In the genomic region with DNA sequence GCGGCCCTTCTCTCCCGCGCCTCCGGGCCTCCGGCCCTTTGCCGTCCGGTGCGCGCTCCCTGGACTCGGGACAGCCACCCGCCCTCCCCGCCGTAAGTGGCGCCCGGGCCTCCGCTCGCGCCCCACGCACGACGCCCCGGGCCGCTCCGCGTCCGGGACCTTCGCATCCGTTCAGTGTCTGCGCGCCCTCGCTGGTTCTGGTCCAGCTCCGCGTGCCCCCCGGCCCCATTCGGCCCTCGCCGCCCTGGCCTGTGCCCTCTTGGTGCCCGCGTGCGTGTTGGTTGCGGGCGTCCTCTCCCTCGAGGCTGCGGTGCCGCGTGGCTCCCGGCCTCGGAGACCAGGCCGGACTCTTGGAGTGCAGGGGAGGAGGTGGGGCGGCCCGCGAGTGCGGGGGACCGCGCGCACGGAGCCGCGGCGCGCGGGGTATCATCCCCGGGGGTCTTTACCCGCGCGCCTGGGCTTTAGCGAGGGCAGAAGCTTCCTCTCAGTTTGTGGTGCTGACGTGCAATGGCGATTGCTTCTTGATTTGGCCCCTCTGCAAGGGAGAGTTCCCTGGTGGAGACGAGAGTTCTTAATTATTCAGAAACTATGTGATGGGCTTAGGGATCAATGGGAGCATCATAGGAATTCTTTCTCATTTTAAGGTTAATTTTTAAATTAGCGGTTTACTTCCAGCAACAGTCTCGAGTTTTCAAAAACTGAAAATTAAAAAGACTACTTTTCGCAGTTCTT, we compare ENCODE assay signal across 8 cellular contexts. TPM values are rescaled to one million over a fixed set of nuclear protein-coding genes. Genes with fewer than 3 reads are reported as not detected.
DNase-seq lines count a peak whose midpoint lies in the region; ATAC-seq, FAIRE-seq and TF ChIP-seq lines count a peak whose summit lies in the region.

No MANE protein-coding gene starts in this region.

- DNase-seq in CD14-positive monocyte (ENCODE audit: low spot score) = no peak
- DNase-seq in HFFc6 = no peak
- no peak for DNase-seq in small intestine
- no peak for DNase-seq in NCI-H1436 (lab: John Stamatoyannopoulos, UW)
- no peak for DNase-seq in 8988T

- H3K9me3 ChIP-seq in small intestine (ENCODE audit: control insufficient read depth, low read depth) = no peaks in the 10 kb centered on the region

- TF ChIP-seq CTCF in CD14-positive monocyte (IDR thresholded peaks at IDR 0.05) (no peak), HFFc6 (IDR thresholded peaks at IDR 0.05) (no peak)

- H3K4me1 Mint-ChIP-seq in CD14-positive monocyte (peaks cover 3% of the 10 kb centered on the region), HFFc6 (ENCODE audit: low read depth) (peaks cover 19% of the 10 kb centered on the region)
- H3K4me1 Mint-ChIP-seq in activated naive CD8-positive, alpha-beta T cell (ENCODE audit: low read depth) = peaks cover 14% of the 10 kb centered on the region

- 2 to 6% (median 4%) methylated on average over 41 to 73 of the region's 73 CpGs for WGBS in small intestine, 3 donors

- peak overlapping the region; percentile 63 for H3K4me3 ChIP-seq in iPS-11a (ENCODE audit: low read depth, low read length)
- H3K4me3 ChIP-seq in small intestine (ENCODE audit: low read depth in 1 of 2, low read length in 2 of 2) = peak overlapping the region; percentile 34 to 60

- intact Hi-C loops in CD14-positive monocyte (cut with micrococcal nuclease) = no loop called here

- H3K9me3 Mint-ChIP-seq in CD14-positive monocyte (peaks cover 0 to 12% (median 4%) of the 10 kb centered on the region in 7 donors), HFFc6 (no peaks in the 10 kb centered on the region)
- H3K9me3 Mint-ChIP-seq in activated naive CD8-positive, alpha-beta T cell (ENCODE audit: low read depth) = no peaks in the 10 kb centered on the region

- no peak overlapping the region for H3K27ac Mint-ChIP-seq in CD14-positive monocyte
- H3K27ac Mint-ChIP-seq in HFFc6 = peak overlapping the region; percentile 65
- H3K27ac Mint-ChIP-seq in activated naive CD8-positive, alpha-beta T cell = no peak overlapping the region

- peaks cover 0 to 2% of the 10 kb centered on the region in 2 donors for H3K4me1 ChIP-seq in small intestine (ENCODE audit: control insufficient read depth in 2 of 2, insufficient read depth in 1 of 2, low read depth in 1 of 2, low read length in 1 of 2)

- H3K4me3 Mint-ChIP-seq in CD14-positive monocyte = peak overlapping the region; percentile 43 to 82
- peak overlapping the region; percentile 95 for H3K4me3 Mint-ChIP-seq in HFFc6
- peak overlapping the region; percentile 71 for H3K4me3 Mint-ChIP-seq in activated naive CD8-positive, alpha-beta T cell

- peaks cover 16 to 56% (median 45%) of the 10 kb centered on the region in 3 donors for H3K27me3 Mint-ChIP-seq in CD14-positive monocyte (ENCODE audit: low read depth in 3 of 3)
- peaks cover 11% of the 10 kb centered on the region for H3K27me3 Mint-ChIP-seq in HFFc6 (ENCODE audit: insufficient read depth)
- peaks cover 36% of the 10 kb centered on the region for H3K27me3 Mint-ChIP-seq in activated naive CD8-positive, alpha-beta T cell

- H3K36me3 Mint-ChIP-seq in CD14-positive monocyte = peaks cover 0 to 2% of the 10 kb centered on the region in 2 donors
- H3K36me3 Mint-ChIP-seq in HFFc6 (ENCODE audit: low read depth) = peaks cover 5% of the 10 kb centered on the region; the same call in 1 of the 2 replicates
- no peaks in the 10 kb centered on the region for H3K36me3 Mint-ChIP-seq in activated naive CD8-positive, alpha-beta T cell

- H3K36me3 ChIP-seq in small intestine (ENCODE audit: control insufficient read depth in 2 of 2, insufficient read depth in 2 of 2, low read length in 2 of 2) = no peaks in the 10 kb centered on the region

- ATAC-seq in GM18502 (IDR thresholded peaks at IDR 0.05; ENCODE audit: poor library complexity, unreplicated experiment) = no peak

- peaks cover 6 to 10% of the 10 kb centered on the region in 2 donors for H3K27me3 ChIP-seq in small intestine (ENCODE audit: control insufficient read depth in 2 of 2, insufficient read depth in 2 of 2, low read length in 2 of 2)

- no peak overlapping the region for H3K27ac ChIP-seq in small intestine (ENCODE audit: low read depth in 1 of 2, low read length in 1 of 2)

- FAIRE-seq in small intestine (lab: Jason Lieb, UNC) = no peak

RNA-seq across cellular contexts. Expression of gene WASF3, which starts 0.8 kb away (rescaled TPM):
- polyA plus RNA-seq in CD14-positive monocyte (not detected), small intestine (1 to 10 TPM in 1 of 3 donors, under 1 TPM in 2; 0.22 to 3.6 (median 0.81) TPM)
- total RNA-seq in HFFc6 (2021; fragmentation: NEBNext Ultra II Directional; extraction: Animal tissue kit (Norgen Biotek cat#: 25700)) = 10 to 100 TPM; 26.4 to 32.9 (median 28.2) TPM
